In the genomic region with DNA sequence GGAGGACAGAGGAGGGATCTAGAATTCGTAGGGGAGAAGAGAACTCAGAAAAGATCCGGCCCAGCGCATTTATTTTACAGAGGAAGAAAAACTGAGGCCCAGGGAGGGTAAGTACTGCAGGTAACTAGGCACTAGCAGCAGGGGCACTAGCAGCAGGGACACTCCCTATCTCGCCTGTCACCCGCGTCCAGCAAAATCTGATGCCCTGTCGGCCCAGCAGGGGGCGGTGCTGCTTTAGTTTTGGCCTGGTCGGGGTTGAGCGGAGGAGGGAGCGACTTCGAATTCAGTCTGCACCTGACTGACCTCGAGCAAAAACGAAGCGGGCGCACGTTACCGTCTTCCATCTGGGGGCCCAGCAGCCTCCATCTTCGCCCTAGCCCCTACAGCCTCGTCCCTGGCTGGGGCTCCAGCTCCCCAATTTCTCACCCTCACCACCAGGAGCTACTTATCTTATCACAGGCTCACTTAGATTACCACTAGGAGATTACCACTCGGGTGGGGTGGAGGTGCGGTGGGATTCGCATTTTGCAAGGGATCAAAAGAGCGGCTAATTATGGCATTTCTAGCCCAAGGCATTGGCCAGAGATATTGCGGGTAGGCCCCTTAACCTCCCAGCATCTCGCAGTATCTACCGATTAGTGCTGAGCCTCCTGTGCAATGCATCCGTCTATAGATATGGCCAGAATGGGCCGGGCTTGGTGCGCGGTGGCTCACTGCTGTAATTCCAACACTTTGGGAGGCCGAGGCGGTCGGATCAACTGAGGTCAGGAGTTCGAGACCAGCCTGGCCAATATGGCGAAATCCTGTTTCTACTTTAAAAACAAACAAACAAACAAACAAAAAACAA, we compare ENCODE assay signal across 8 cellular contexts. TPM values are rescaled to one million over a fixed set of nuclear protein-coding genes. Genes with fewer than 3 reads are reported as not detected.
A peak's percentile ranks its signal among the peaks of the same experiment; 100 is the strongest.
DNase-seq lines count a peak whose midpoint lies in the region; ATAC-seq and TF ChIP-seq lines count a peak whose summit lies in the region.

No MANE protein-coding gene starts in this region.

- H3K4me1 ChIP-seq in esophagus muscularis mucosa (peaks cover 19 to 28% (median 27%) of the 10 kb centered on the region in 4 donors), muscle layer of colon (ENCODE audit: insufficient read depth, low read length) (peaks cover 15% of the 10 kb centered on the region)

- peak; percentile 85 to 93 (median 87) for TF ChIP-seq CTCF in esophagus muscularis mucosa (IDR thresholded peaks at IDR 0.05)

- peak overlapping the region; percentile 92 for H3K27ac Mint-ChIP-seq in activated T-cell treated with anti-CD3 and anti-CD28 coated beads, Interleukin-2, amount 50 U/mL, for 24 hours

- H3K27ac ChIP-seq in esophagus muscularis mucosa (replicated peaks in 1 of 4) (no peak overlapping the region), muscle layer of colon (ENCODE audit: low read depth, low read length) (no peak overlapping the region)

- intact Hi-C loops in esophagus muscularis mucosa (cut with DNase I): no loop called here

- peak overlapping the region; percentile 82 for H3K4me3 Mint-ChIP-seq in activated T-cell treated with anti-CD3 and anti-CD28 coated beads, Interleukin-2, amount 50 U/mL, for 24 hours

- H3K36me3 ChIP-seq in esophagus muscularis mucosa (no peaks in the 10 kb centered on the region), muscle layer of colon (ENCODE audit: insufficient read depth, low read length) (no peaks in the 10 kb centered on the region)

- 22% methylated on average over 26 of the region's 36 CpGs for WGBS in esophagus muscularis mucosa

- TF ChIP-seq POLR2A in esophagus muscularis mucosa (IDR thresholded peaks at IDR 0.05; ENCODE audit: low read depth): no peak

- H3K36me3 Mint-ChIP-seq in activated T-cell treated with anti-CD3 and anti-CD28 coated beads, Interleukin-2, amount 50 U/mL, for 24 hours (ENCODE audit: low read depth): no peaks in the 10 kb centered on the region

- peaks cover 40% of the 10 kb centered on the region for H3K27me3 Mint-ChIP-seq in activated T-cell treated with anti-CD3 and anti-CD28 coated beads, Interleukin-2, amount 50 U/mL, for 24 hours

- no peak overlapping the region for H3K9ac ChIP-seq in muscle layer of colon (ENCODE audit: low read length)

- no peaks in the 10 kb centered on the region for H3K9me3 ChIP-seq in esophagus muscularis mucosa
- no peaks in the 10 kb centered on the region for H3K9me3 ChIP-seq in muscle layer of colon (ENCODE audit: low read length)

- no peaks in the 10 kb centered on the region for H3K9me3 Mint-ChIP-seq in activated T-cell treated with anti-CD3 and anti-CD28 coated beads, Interleukin-2, amount 50 U/mL, for 24 hours

- peak; percentile 93 for ATAC-seq in GM21619 (IDR thresholded peaks at IDR 0.05; ENCODE audit: unreplicated experiment)

- peak overlapping the region; percentile 68 for H3K4me3 ChIP-seq in Jurkat, Clone E6-1 (ENCODE audit: low read length)
- peak overlapping the region; percentile 42 to 57 (median 50) for H3K4me3 ChIP-seq in esophagus muscularis mucosa
- H3K4me3 ChIP-seq in muscle layer of colon (ENCODE audit: low read depth in 1 of 2, low read length in 2 of 2): peak overlapping the region; percentile 38 to 57

- TF ChIP-seq EP300 in esophagus muscularis mucosa (IDR thresholded peaks at IDR 0.05): no peak

- peaks cover 60% of the 10 kb centered on the region for H3K4me1 Mint-ChIP-seq in activated T-cell treated with anti-CD3 and anti-CD28 coated beads, Interleukin-2, amount 50 U/mL, for 24 hours (ENCODE audit: low read depth)

- H3K27me3 ChIP-seq in esophagus muscularis mucosa: peaks cover 8 to 57% (median 15%) of the 10 kb centered on the region in 4 donors
- H3K27me3 ChIP-seq in muscle layer of colon (ENCODE audit: control insufficient read depth in 1 of 2, insufficient read depth in 2 of 2, low read length in 2 of 2): peaks cover 18 to 33% of the 10 kb centered on the region in 2 donors

- DNase-seq in DMS 273 (lab: John Stamatoyannopoulos, UW; ENCODE audit: unreplicated experiment) (peak; percentile 93), OCI-M1 (lab: John Stamatoyannopoulos, UW) (peak; percentile 84), esophagus muscularis mucosa (ENCODE audit: extremely low spot score) (peak; percentile 97)
- DNase-seq in Jurkat, Clone E6-1 (ENCODE audit: low read depth, low spot score): peak; percentile 90
- peak; percentile 98 for DNase-seq in activated T-cell treated with anti-CD3 and anti-CD28 coated beads, Interleukin-2, amount 50 U/mL, for 24 hours
- peak; percentile 97 for DNase-seq in stimulated activated CD8-positive, alpha-beta memory T cell treated with anti-CD3 and anti-CD28 coated beads, Interleukin-4, amount 100 ng/mL, for 48 hours

RNA-seq across cellular contexts. Expression of a gene that starts 17.8 kb away (rescaled TPM):
- polyA plus RNA-seq in Jurkat, Clone E6-1 (2012; ENCODE audit: insufficient read depth, insufficient read length): 0.85 TPM
- 1 to 10 TPM in 3 of 4 donors, under 1 TPM in 1; 0.83 to 5.5 (median 1.1) TPM for total RNA-seq in esophagus muscularis mucosa

RNA-seq across cellular contexts. Expression of a gene that starts 53.1 kb away (rescaled TPM):
- polyA plus RNA-seq in Jurkat, Clone E6-1 (2012; ENCODE audit: insufficient read depth, insufficient read length): 3.5 TPM
- 1 to 10 TPM in 2 of 4 donors, under 1 TPM in 1, not detected in 1; 0.65 to 4.3 (median 2.0) TPM for total RNA-seq in esophagus muscularis mucosa
